11 cellular contexts compared by ENCODE assay signal in genomic region chr1:76254165-76255043, GRCh38.
DNase-seq lines count a peak whose midpoint lies in the region; ATAC-seq, FAIRE-seq and TF ChIP-seq lines count a peak whose summit lies in the region.
"Had no signal": no experiment of that assay in that cellular context is flagged by ENCODE, and none has a peak within 500 bp of the region (broad histone marks: within the 10 kb centered on the region; RNA-seq: fewer than 3 reads in every experiment).

No MANE protein-coding gene starts in this region.

- POLR2A ChIA-PET in H1 (lab: Charles Lee; ENCODE audit: partially characterized antibody), result no interaction called here

- H3K18ac ChIP-seq in H1 (ENCODE audit: extremely low read depth, low read length), result no peak overlapping the region

- H3K23me2 ChIP-seq in H1 (ENCODE audit: low read depth, low read length), result no peaks in the 10 kb centered on the region; the same call in 1 of the 2 replicates

- no peak overlapping the region for H2BK20ac ChIP-seq in H1 (ENCODE audit: low read length)

- DNase-seq in stimulated activated CD4-positive, alpha-beta T cell treated with anti-CD3 and anti-CD28 coated beads, Interleukin-15, amount 100 ng/mL, for 24 hours, result peak; percentile 22
- no peak for DNase-seq in stimulated activated CD4-positive, alpha-beta T cell treated with anti-CD3 and anti-CD28 coated beads, Interleukin-12 subunit alpha, Interleukin-12 subunit beta, amount 100 ng/mL, for 4 hours
- DNase-seq in NCI-H774 (lab: John Stamatoyannopoulos, UW) (peak; percentile 25), H1 (ENCODE audit: low read depth in 1 of 2, low spot score in 2 of 2) (no peak), sciatic nerve (ENCODE audit: low spot score) (no peak), lower leg skin (ENCODE audit: low spot score in 2 of 2) (no peak), islet precursor cell (no peak)
- no peak for DNase-seq in central memory CD4-positive, alpha-beta T cell
- DNase-seq: NCI-H1048, nephron progenitor cell, SIG-M5 had no signal

- CTCF ChIA-PET in H1 (lab: Charles Lee; ENCODE audit: partially characterized antibody), result interaction anchor here (0.6 to 1.1 kb wide), 3 partner anchors 11 to 183 kb away, joined by 3 read pairs; no protein-coding TSS in a partner anchor

- 86% methylated on average over 9 of the region's 9 CpGs; no CpG with 5 or more reads in 1 of the 2 experiments for WGBS in H1 (ENCODE audit: extremely low coverage in 1 of 2, insufficient coverage in 1 of 2, insufficient read length in 1 of 2, insufficient replicate concordance in 2 of 2, low coverage in 1 of 2, low lambda C conversion rate in 2 of 2, missing lambda C conversion rate in 1 of 2), 2 experiments
- 50 to 53% methylated on average over 9 of the region's 9 CpGs for WGBS in lower leg skin, 2 donors

- 0 out of 4 replicates have a peak, but pooled peaks cover 0 to 2% of the 10 kb centered on the region in 2 experiments for H3K79me2 ChIP-seq in H1 (ENCODE audit: control insufficient read depth in 1 of 2, insufficient read depth in 2 of 2, low read length in 2 of 2)

- no peak overlapping the region for H3K9ac ChIP-seq in H1 (replicated peaks in 1 of 4; ENCODE audit: extremely low read depth in 1 of 4, low read depth in 3 of 4, low read length in 3 of 4)

- H2AFZ ChIP-seq in H1 (ENCODE audit: low read length), result no peak overlapping the region

- no peak overlapping the region for H2BK15ac ChIP-seq in H1 (ENCODE audit: low read length)

- H3K14ac ChIP-seq in H1 (ENCODE audit: insufficient read length), result no peak overlapping the region

- H4K8ac ChIP-seq in H1 (ENCODE audit: extremely low read depth, insufficient read depth, low read length), result no peak overlapping the region

- no peak overlapping the region for H3K27ac ChIP-seq in H1 (ENCODE audit: low read depth, low read length)

- H3K4me2 ChIP-seq in H1 (ENCODE audit: insufficient read depth in 1 of 2, low read depth in 2 of 2, low read length in 2 of 2), result no peak overlapping the region

- H2BK12ac ChIP-seq in H1 (ENCODE audit: low read depth, low read length), result no peak overlapping the region

- no peak overlapping the region for H3K56ac ChIP-seq in H1 (replicated peaks; ENCODE audit: insufficient read length, low read depth, low read length)

- TF ChIP-seq CTCF in H1 (IDR thresholded peaks at IDR 0.05; ENCODE audit: control extremely low read depth in 1 of 3, insufficient read depth in 1 of 3, low read depth in 1 of 3, low read length in 3 of 3) (no peak), lower leg skin (IDR thresholded peaks at IDR 0.05) (no peak)

- H3K79me1 ChIP-seq in H1 (ENCODE audit: low read depth, low read length), result no peaks in the 10 kb centered on the region

- no peaks in the 10 kb centered on the region for H4K20me1 ChIP-seq in H1 (replicated peaks in 1 of 2; ENCODE audit: control insufficient read depth in 1 of 2, insufficient read depth in 2 of 2, low read length in 2 of 2)

- no peaks in the 10 kb centered on the region for H3K36me3 ChIP-seq in H1 (ENCODE audit: control insufficient read depth in 2 of 4, insufficient read depth in 4 of 4, low read length in 3 of 4)

- H2BK5ac ChIP-seq in H1 (ENCODE audit: low read depth, low read length), result no peak overlapping the region

- H4K5ac ChIP-seq in H1 (ENCODE audit: insufficient read length, low read depth, low read length), result no peak overlapping the region

- H4K91ac ChIP-seq in H1 (replicated peaks; ENCODE audit: insufficient read length, low read length), result no peak overlapping the region

- no peak overlapping the region for H3K4me3 ChIP-seq in H1 (ENCODE audit: extremely low read depth in 1 of 4, insufficient read depth in 2 of 4, low read depth in 3 of 4, low read length in 4 of 4)
- H3K4me3 ChIP-seq in lower leg skin (ENCODE audit: low read depth, poor library complexity, severe bottlenecking), result no peak overlapping the region

- intact Hi-C loops in sciatic nerve (cut with DNase I), result no loop called here
- intact Hi-C loops in lower leg skin (cut with DNase I; ENCODE audit: low total_unique reads), result no loop called here

- no peak for FAIRE-seq in H1 (lab: Jason Lieb, UNC)

- H3K4me1 ChIP-seq in H1 (replicated peaks in 1 of 4; ENCODE audit: control insufficient read depth in 3 of 4, insufficient read depth in 4 of 4, low read length in 3 of 4), result peaks cover 0 to 9% (median 3%) of the 10 kb centered on the region in 4 experiments; a peak in 3 of 7 replicates

- TF ChIP-seq POLR2A in H1 (IDR thresholded peaks at IDR 0.05; ENCODE audit: control extremely low read depth in 1 of 2, low read depth in 2 of 2, low read length in 2 of 2), result no peak
- no peak for TF ChIP-seq POLR2A in lower leg skin (IDR thresholded peaks at IDR 0.05)

- no peak overlapping the region for H2AK5ac ChIP-seq in H1 (ENCODE audit: low read depth, low read length)

- TF ChIP-seq EP300 in H1 (IDR thresholded peaks at IDR 0.05; ENCODE audit: borderline replicate concordance in 1 of 2, low read depth in 2 of 2, low read length in 2 of 2), result no peak

- H3K27me3 ChIP-seq in H1 (replicated peaks in 1 of 4; ENCODE audit: control insufficient read depth in 3 of 4, extremely low read depth in 1 of 4, insufficient read depth in 3 of 4, low read length in 3 of 4), result no peaks in the 10 kb centered on the region

- no peak overlapping the region for H2BK120ac ChIP-seq in H1 (replicated peaks; ENCODE audit: low read depth, low read length)

- no peak overlapping the region for H3K4ac ChIP-seq in H1 (replicated peaks; ENCODE audit: insufficient read length, low read depth, low read length)

- H3K9me3 ChIP-seq in H1 (ENCODE audit: insufficient read depth in 2 of 2, low read depth in 1 of 2, low read length in 1 of 2), result no peaks in the 10 kb centered on the region

- TF ChIP-seq RAD21 in H1 (IDR thresholded peaks at IDR 0.05 in 1 of 2, conservative IDR thresholded peaks at IDR 0.05 in 1 of 2; ENCODE audit: low read depth in 2 of 2, low read length in 2 of 2), result no peak

- H3K23ac ChIP-seq in H1 (ENCODE audit: insufficient read length), result no peak overlapping the region

- peak; percentile 46 for ATAC-seq in sciatic nerve

TF ChIP-seq in H1, 55 proteins besides CTCF, POLR2A, EP300 and RAD21:
- TF ChIP-seq CEBPB (IDR thresholded peaks at IDR 0.05; ENCODE audit: low read depth, low read length) (no peak), JUND (IDR thresholded peaks at IDR 0.05; ENCODE audit: low read length) (peak; percentile 90)
TF ChIP-seq in H1: peak in this region for 1.

Comparison
In these comparisons a context has a peak if more than half of its experiments do, and no peak if none do; other contexts are left out.
1. DNase-seq: peak in stimulated activated CD4-positive, alpha-beta T cell treated with anti-CD3 and anti-CD28 coated beads, Interleukin-15, amount 100 ng/mL, for 24 hours (single experiment) and NCI-H774 (single experiment); none in stimulated activated CD4-positive, alpha-beta T cell treated with anti-CD3 and anti-CD28 coated beads, Interleukin-12 subunit alpha, Interleukin-12 subunit beta, amount 100 ng/mL, for 4 hours (single experiment), H1 (0 of 2), sciatic nerve (single experiment), lower leg skin (0 of 2), central memory CD4-positive, alpha-beta T cell (single experiment) and islet precursor cell (single experiment).